ENCODE assay signal across 8 cellular contexts in genomic region chr6:142112451-142113061, GRCh38. TPM values are rescaled to one million over a fixed set of nuclear protein-coding genes. Genes with fewer than 3 reads are reported as not detected.
A peak's percentile ranks its signal among the peaks of the same experiment; 100 is the strongest.
DNase-seq lines count a peak whose midpoint lies in the region; ATAC-seq and TF ChIP-seq lines count a peak whose summit lies in the region.

No MANE protein-coding gene starts in this region.

- no peak overlapping the region for H3K9ac ChIP-seq in endodermal cell (ENCODE audit: extremely low read depth, low read length, poor library complexity, severe bottlenecking)

- H3K27me3 Mint-ChIP-seq in activated CD8-positive, alpha-beta T cell treated with anti-CD3 and anti-CD28 coated beads for 36 hours = peaks cover 5% of the 10 kb centered on the region
- no peaks in the 10 kb centered on the region for H3K27me3 Mint-ChIP-seq in endodermal cell (ENCODE audit: insufficient read depth)

- POLR2A ChIA-PET in GM10248 (lab: Yijun Ruan, JAX) = no interaction called here
- POLR2A ChIA-PET in activated CD8-positive, alpha-beta T cell treated with anti-CD3 and anti-CD28 coated beads for 36 hours (lab: Charles Lee) = no interaction called here

- ATAC-seq in HG03378 (IDR thresholded peaks at IDR 0.05; ENCODE audit: unreplicated experiment) = peak; percentile 62
- no peak for ATAC-seq in activated CD8-positive, alpha-beta T cell treated with anti-CD3 and anti-CD28 coated beads for 36 hours
- ATAC-seq in GM21786 (IDR thresholded peaks at IDR 0.05; ENCODE audit: unreplicated experiment) = no peak

- H3K9me3 Mint-ChIP-seq in activated CD8-positive, alpha-beta T cell treated with anti-CD3 and anti-CD28 coated beads for 36 hours = no peaks in the 10 kb centered on the region
- H3K9me3 Mint-ChIP-seq in endodermal cell = no peaks in the 10 kb centered on the region

- H3K4me3 Mint-ChIP-seq in activated CD8-positive, alpha-beta T cell treated with anti-CD3 and anti-CD28 coated beads for 36 hours = no peak overlapping the region
- no peak overlapping the region for H3K4me3 Mint-ChIP-seq in endodermal cell

- H3K4me1 Mint-ChIP-seq in activated CD8-positive, alpha-beta T cell treated with anti-CD3 and anti-CD28 coated beads for 36 hours (ENCODE audit: low read depth) = no peaks in the 10 kb centered on the region
- H3K4me1 Mint-ChIP-seq in endodermal cell = no peaks in the 10 kb centered on the region

- DNase-seq in GM10248 (ENCODE audit: extremely low spot score) (peak; percentile 28), NCI-H748 treated with DMSO at 0.1 percent for 48 hours (lab: John Stamatoyannopoulos, UW) (peak; percentile 71), endodermal cell (peak; percentile 92), midbrain (lab: John Stamatoyannopoulos, UW) (peak; percentile 81)
- peak; percentile 88 for DNase-seq in activated CD8-positive, alpha-beta T cell treated with anti-CD3 and anti-CD28 coated beads for 36 hours
- peak; percentile 10 to 58 for DNase-seq in stimulated activated CD8-positive, alpha-beta memory T cell treated with anti-CD3 and anti-CD28 coated beads, Interleukin-4, amount 100 ng/mL, for 4 hours (ENCODE audit: low read depth in 2 of 2, low spot score in 1 of 2)

- intact Hi-C loops in activated CD8-positive, alpha-beta T cell treated with anti-CD3 and anti-CD28 coated beads for 36 hours (cut with micrococcal nuclease) = loop anchor here (1.0 to 5.0 kb wide), 2 partner anchors 123 to 435 kb away; no protein-coding TSS in a partner anchor

- no peaks in the 10 kb centered on the region for H3K36me3 ChIP-seq in endodermal cell (ENCODE audit: control insufficient read depth, insufficient read depth, low read length)

- no peaks in the 10 kb centered on the region for H3K36me3 Mint-ChIP-seq in activated CD8-positive, alpha-beta T cell treated with anti-CD3 and anti-CD28 coated beads for 36 hours (ENCODE audit: low read depth)
- H3K36me3 Mint-ChIP-seq in endodermal cell (ENCODE audit: low read depth) = no peaks in the 10 kb centered on the region

- H3K4me3 ChIP-seq in endodermal cell (ENCODE audit: low read length) = no peak overlapping the region

- CTCF ChIA-PET in GM10248 (lab: Yijun Ruan, JAX) = interaction anchor here (0.7 to 5.7 kb wide), 12 partner anchors 9 to 437 kb away, joined by 3 to 41 read pairs (median 3); partner anchors contain the start of gene NMBR
- CTCF ChIA-PET in activated CD8-positive, alpha-beta T cell treated with anti-CD3 and anti-CD28 coated beads for 36 hours (lab: Charles Lee) = interaction anchor here (0.8 to 4.2 kb wide), 17 partner anchors 8 to 128 kb away, joined by 3 to 59 read pairs (median 5); no protein-coding TSS in a partner anchor

- H3K9me3 ChIP-seq in endodermal cell (ENCODE audit: control insufficient read depth, low read length) = no peaks in the 10 kb centered on the region

- 0 to 1% methylated on average over 4 of the region's 4 CpGs for WGBS in endodermal cell (ENCODE audit: insufficient coverage in 1 of 2, insufficient read length in 1 of 2), 2 experiments

- H3K27ac Mint-ChIP-seq in activated CD8-positive, alpha-beta T cell treated with anti-CD3 and anti-CD28 coated beads for 36 hours = no peak overlapping the region
- no peak overlapping the region for H3K27ac Mint-ChIP-seq in endodermal cell

- H3K4me1 ChIP-seq in endodermal cell (ENCODE audit: control insufficient read depth, insufficient read depth, low read length) = no peaks in the 10 kb centered on the region

- H3K27ac ChIP-seq in endodermal cell (ENCODE audit: low read depth, low read length) = no peak overlapping the region

- H3K27me3 ChIP-seq in endodermal cell (ENCODE audit: control insufficient read depth, insufficient read depth, low read length, poor library complexity, severe bottlenecking) = no peaks in the 10 kb centered on the region

- TF ChIP-seq CTCF in GM10248 (IDR thresholded peaks at IDR 0.05; ENCODE audit: control extremely low read depth, extremely low read depth, low read depth, missing control alignments) (peak; percentile 81), endodermal cell (conservative IDR thresholded peaks at IDR 0.05) (peak; percentile 88)
- TF ChIP-seq CTCF in activated CD8-positive, alpha-beta T cell treated with anti-CD3 and anti-CD28 coated beads for 36 hours (IDR thresholded peaks at IDR 0.05) = peak; percentile 90

RNA-seq across cellular contexts. Expression of gene GJE1, which starts 20.2 kb away (rescaled TPM):
- total RNA-seq in activated CD8-positive, alpha-beta T cell treated with anti-CD3 and anti-CD28 coated beads for 36 hours = not detected
- not detected for total RNA-seq in endodermal cell
- polyA plus RNA-seq in endodermal cell (2013, experiment 1 of 2) = not detected
- not detected for polyA plus RNA-seq in endodermal cell (2013, experiment 2 of 2)

RNA-seq across cellular contexts. Expression of gene NMBR, which starts 34.4 kb away (rescaled TPM):
- total RNA-seq in activated CD8-positive, alpha-beta T cell treated with anti-CD3 and anti-CD28 coated beads for 36 hours = not detected
- under 1 TPM in 1 of 2 donors, not detected in 1; 0.33 TPM for total RNA-seq in endodermal cell
- 0.18 TPM for polyA plus RNA-seq in endodermal cell (2013, experiment 1 of 2)
- not detected for polyA plus RNA-seq in endodermal cell (2013, experiment 2 of 2)

RNA-seq across cellular contexts. Expression of gene VTA1, which starts 34.5 kb away (rescaled TPM):
- total RNA-seq in activated CD8-positive, alpha-beta T cell treated with anti-CD3 and anti-CD28 coated beads for 36 hours = 10 to 100 TPM; 53.8 to 57.1 TPM
- 10 to 100 TPM; 64.4 to 68.8 TPM for total RNA-seq in endodermal cell
- polyA plus RNA-seq in endodermal cell (2013, experiment 1 of 2) = 72.9 TPM
- 74.3 TPM for polyA plus RNA-seq in endodermal cell (2013, experiment 2 of 2)

Comparison
In these comparisons a context has a peak if more than half of its experiments do, and no peak if none do; other contexts are left out.
1. DNase-seq: peak in every context shown above with its lines; median percentile 92 in endodermal cell; 88 in activated CD8-positive, alpha-beta T cell treated with anti-CD3 and anti-CD28 coated beads for 36 hours; 81 in midbrain; 71 in NCI-H748 treated with DMSO at 0.1 percent for 48 hours; 34 in stimulated activated CD8-positive, alpha-beta memory T cell treated with anti-CD3 and anti-CD28 coated beads, Interleukin-4, amount 100 ng/mL, for 4 hours; 28 in GM10248.